ENCODE assay signal across 9 cellular contexts in the genomic region with DNA sequence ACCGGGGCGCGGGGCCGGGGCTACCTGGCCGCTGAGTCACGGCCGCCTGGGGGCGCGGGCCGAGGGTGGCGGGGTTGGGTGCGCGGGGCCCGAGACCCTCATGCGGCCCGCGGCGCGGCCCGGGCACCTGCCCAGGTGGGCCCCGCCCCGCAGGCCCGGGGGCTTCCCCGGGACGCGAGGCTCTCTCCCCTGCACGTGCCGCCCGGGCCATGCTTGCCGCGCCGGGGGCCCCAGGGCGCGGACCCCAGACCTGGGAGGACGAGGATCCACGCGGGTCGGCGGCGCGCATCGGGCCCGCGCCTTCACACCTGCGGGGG. TPM values are rescaled to one million over a fixed set of nuclear protein-coding genes. Genes with fewer than 3 reads are reported as not detected.
A peak's percentile ranks its signal among the peaks of the same experiment; 100 is the strongest.
DNase-seq lines count a peak whose midpoint lies in the region; ATAC-seq, FAIRE-seq and TF ChIP-seq lines count a peak whose summit lies in the region.
"Had no signal": no experiment of that assay in that cellular context is flagged by ENCODE, and none has a peak within 500 bp of the region (broad histone marks: within the 10 kb centered on the region; RNA-seq: fewer than 3 reads in every experiment).

No MANE protein-coding gene starts in this region.

- H3K27me3 ChIP-seq in OCI-LY1 (ENCODE audit: insufficient read depth, low read length) (no peaks in the 10 kb centered on the region), hepatocyte (no peaks in the 10 kb centered on the region), transverse colon (no peaks in the 10 kb centered on the region)

- H3K36me3 ChIP-seq in OCI-LY1 (ENCODE audit: insufficient read depth, low read length) (no peaks in the 10 kb centered on the region), hepatocyte (replicated peaks; ENCODE audit: insufficient read depth, low read depth) (no peaks in the 10 kb centered on the region), transverse colon (no peaks in the 10 kb centered on the region)

- no peak overlapping the region for H3K27ac Mint-ChIP-seq in activated naive CD8-positive, alpha-beta T cell treated with anti-CD3 and anti-CD28 coated beads, Interleukin-2, amount 10 ng/mL, durations not matched to agents 7 days and 5 days
- H3K27ac Mint-ChIP-seq in activated naive CD8-positive, alpha-beta T cell treated with anti-CD3 and anti-CD28 coated beads, Interleukin-2, amount 50 U/mL, for 24 hours, result no peak overlapping the region

- H3K36me3 Mint-ChIP-seq in activated naive CD8-positive, alpha-beta T cell treated with anti-CD3 and anti-CD28 coated beads, Interleukin-2, amount 10 ng/mL, durations not matched to agents 7 days and 5 days, result no peaks in the 10 kb centered on the region
- no peaks in the 10 kb centered on the region for H3K36me3 Mint-ChIP-seq in activated naive CD8-positive, alpha-beta T cell treated with anti-CD3 and anti-CD28 coated beads, Interleukin-2, amount 50 U/mL, for 24 hours (ENCODE audit: low read depth)
- H3K36me3 Mint-ChIP-seq: brain had no signal

- H3K4me1 ChIP-seq in OCI-LY1 (ENCODE audit: insufficient read depth, low read length, severe bottlenecking) (peaks cover 24% of the 10 kb centered on the region), hepatocyte (ENCODE audit: insufficient read depth) (peaks cover 29% of the 10 kb centered on the region), transverse colon (peaks cover 17 to 42% (median 37%) of the 10 kb centered on the region in 4 donors)

- no peak for TF ChIP-seq EP300 in transverse colon (IDR thresholded peaks at IDR 0.05; ENCODE audit: low read depth)

- H3K9me3 ChIP-seq in OCI-LY1 (ENCODE audit: low read length) (no peaks in the 10 kb centered on the region), hepatocyte (ENCODE audit: low read depth) (no peaks in the 10 kb centered on the region), transverse colon (no peaks in the 10 kb centered on the region)

- no peaks in the 10 kb centered on the region for H3F3A ChIP-seq in OCI-LY1 (ENCODE audit: insufficient read depth, low read length)

- intact Hi-C loops in transverse colon (cut with DNase I; ENCODE audit: low total_unique reads), result no loop called here

- peak overlapping the region; percentile 79 for H3K9ac ChIP-seq in OCI-LY1 (ENCODE audit: low read length)

- peaks cover 11% of the 10 kb centered on the region for H3K27me3 Mint-ChIP-seq in activated naive CD8-positive, alpha-beta T cell treated with anti-CD3 and anti-CD28 coated beads, Interleukin-2, amount 10 ng/mL, durations not matched to agents 7 days and 5 days
- peaks cover under 1% of the 10 kb centered on the region for H3K27me3 Mint-ChIP-seq in activated naive CD8-positive, alpha-beta T cell treated with anti-CD3 and anti-CD28 coated beads, Interleukin-2, amount 50 U/mL, for 24 hours

- H3K27ac ChIP-seq in OCI-LY1 (ENCODE audit: low read depth, low read length, poor library complexity, severe bottlenecking), result no peak overlapping the region
- H3K27ac ChIP-seq in hepatocyte, result peak overlapping the region; percentile 98
- H3K27ac ChIP-seq in transverse colon, result peak overlapping the region; percentile 97 to 99 (median 98)

- H3K4me3 ChIP-seq in OCI-LY1 (ENCODE audit: low read depth, low read length, poor library complexity, severe bottlenecking) (peak overlapping the region; percentile 83), hepatocyte (peak overlapping the region; percentile 38), transverse colon (peak overlapping the region; percentile 70 to 75 (median 72))

- in situ Hi-C loops in transverse colon (cut with MboI; ENCODE audit: low pct_ligation_motif_present in 1 of 4, low pct_unique_long_range_greater_than_20kb in 1 of 4, low sequenced_read_pairs in 3 of 4), result no loop called here

- H3K4me3 Mint-ChIP-seq in activated naive CD8-positive, alpha-beta T cell treated with anti-CD3 and anti-CD28 coated beads, Interleukin-2, amount 10 ng/mL, durations not matched to agents 7 days and 5 days, result no peak overlapping the region
- no peak overlapping the region for H3K4me3 Mint-ChIP-seq in activated naive CD8-positive, alpha-beta T cell treated with anti-CD3 and anti-CD28 coated beads, Interleukin-2, amount 50 U/mL, for 24 hours

- H3K79me2 ChIP-seq in OCI-LY1 (ENCODE audit: insufficient read depth, low read length) (0 out of 2 replicates have a peak, but pooled peaks cover 8% of the 10 kb centered on the region), hepatocyte (peaks cover 41% of the 10 kb centered on the region)

- peaks cover 26% of the 10 kb centered on the region for H3K4me1 Mint-ChIP-seq in activated naive CD8-positive, alpha-beta T cell treated with anti-CD3 and anti-CD28 coated beads, Interleukin-2, amount 10 ng/mL, durations not matched to agents 7 days and 5 days
- H3K4me1 Mint-ChIP-seq in activated naive CD8-positive, alpha-beta T cell treated with anti-CD3 and anti-CD28 coated beads, Interleukin-2, amount 50 U/mL, for 24 hours, result peaks cover 28% of the 10 kb centered on the region

- TF ChIP-seq POLR2A in transverse colon (IDR thresholded peaks at IDR 0.05), result no peak

- H3K4me2 ChIP-seq in OCI-LY1 (ENCODE audit: low read length), result peak overlapping the region; percentile 85
- H3K4me2 ChIP-seq in hepatocyte, result peak overlapping the region; percentile 88

- no peak overlapping the region for H2AFZ ChIP-seq in OCI-LY1 (ENCODE audit: low read length)
- no peak overlapping the region for H2AFZ ChIP-seq in hepatocyte

- TF ChIP-seq CTCF in OCI-LY1 (IDR thresholded peaks at IDR 0.05; ENCODE audit: low read length), result no peak
- TF ChIP-seq CTCF in hepatocyte (IDR thresholded peaks at IDR 0.05; ENCODE audit: poor library complexity), result no peak
- no peak for TF ChIP-seq CTCF in transverse colon (IDR thresholded peaks at IDR 0.05)
- no peak for TF ChIP-seq CTCF in D721Med (IDR thresholded peaks at IDR 0.05; ENCODE audit: insufficient read depth, missing control alignments)

- no peak for DNase-seq in activated naive CD8-positive, alpha-beta T cell treated with anti-CD3 and anti-CD28 coated beads, Interleukin-2, amount 10 ng/mL, durations not matched to agents 7 days and 5 days
- DNase-seq in activated naive CD8-positive, alpha-beta T cell treated with anti-CD3 and anti-CD28 coated beads, Interleukin-2, amount 50 U/mL, for 24 hours, result no peak
- DNase-seq in hepatocyte (ENCODE audit: low spot score) (peak; percentile 49), transverse colon (no peak), D721Med (ENCODE audit: insufficient read length, low spot score) (no peak), KG1 (lab: John Stamatoyannopoulos, UW) (no peak)

- ATAC-seq in activated naive CD8-positive, alpha-beta T cell treated with anti-CD3 and anti-CD28 coated beads, Interleukin-2, amount 10 ng/mL, durations not matched to agents 7 days and 5 days (ENCODE audit: low read depth), result peak; percentile 2
- no peak for ATAC-seq in activated naive CD8-positive, alpha-beta T cell treated with anti-CD3 and anti-CD28 coated beads, Interleukin-2, amount 50 U/mL, for 24 hours
- no peak for ATAC-seq in GM19328 (IDR thresholded peaks at IDR 0.05; ENCODE audit: unreplicated experiment)

- H4K20me1 ChIP-seq in OCI-LY1 (ENCODE audit: insufficient read depth, low read length), result no peaks in the 10 kb centered on the region
- H4K20me1 ChIP-seq in hepatocyte (ENCODE audit: insufficient read depth, poor library complexity, severe bottlenecking), result peaks cover 6% of the 10 kb centered on the region

- H3K9me2 ChIP-seq in OCI-LY1 (ENCODE audit: low read depth, low read length) (no peaks in the 10 kb centered on the region), hepatocyte (replicated peaks; ENCODE audit: insufficient read depth) (no peaks in the 10 kb centered on the region)

- POLR2A ChIA-PET in activated naive CD8-positive, alpha-beta T cell treated with anti-CD3 and anti-CD28 coated beads, Interleukin-2, amount 10 ng/mL, durations not matched to agents 7 days and 5 days (lab: Charles Lee), result no interaction called here

- no peak for FAIRE-seq in D721Med (lab: Jason Lieb, UNC)

- WGBS in hepatocyte (ENCODE audit: low lambda C conversion rate, missing lambda C conversion rate), result no CpG with 5 or more reads among the region's 45 CpGs
- WGBS in transverse colon (ENCODE audit: low coverage in 1 of 2), 2 donors, result 0% methylated on average over 1 of the region's 45 CpGs; no CpG with 5 or more reads in 1 of the 2 donors

- no peaks in the 10 kb centered on the region for H3K9me3 Mint-ChIP-seq in activated naive CD8-positive, alpha-beta T cell treated with anti-CD3 and anti-CD28 coated beads, Interleukin-2, amount 10 ng/mL, durations not matched to agents 7 days and 5 days
- no peaks in the 10 kb centered on the region for H3K9me3 Mint-ChIP-seq in activated naive CD8-positive, alpha-beta T cell treated with anti-CD3 and anti-CD28 coated beads, Interleukin-2, amount 50 U/mL, for 24 hours
- H3K9me3 Mint-ChIP-seq: brain had no signal

RNA-seq across cellular contexts. Expression of a gene that starts 0.4 kb away (rescaled TPM):
- 10 to 100 TPM; 33.0 to 34.5 TPM for total RNA-seq in activated naive CD8-positive, alpha-beta T cell treated with anti-CD3 and anti-CD28 coated beads, Interleukin-2, amount 10 ng/mL, durations not matched to agents 7 days and 5 days
- 14.6 and 24.0 TPM in 2 replicates for total RNA-seq in hepatocyte
- polyA plus RNA-seq in hepatocyte, result 4.4 and 7.8 TPM in 2 replicates
- total RNA-seq in transverse colon, result 100 to 1,000 TPM in 1 of 4 donors, 10 to 100 TPM in 3; 22.9 to 103 (median 44.0) TPM

RNA-seq across cellular contexts. Expression of a gene that starts 25.1 kb away (rescaled TPM):
- total RNA-seq in activated naive CD8-positive, alpha-beta T cell treated with anti-CD3 and anti-CD28 coated beads, Interleukin-2, amount 10 ng/mL, durations not matched to agents 7 days and 5 days, result not detected
- total RNA-seq in hepatocyte (14.5 and 23.4 TPM in 2 replicates), transverse colon (100 to 1,000 TPM in 2 of 4 donors, 10 to 100 TPM in 2; 49.9 to 151 (median 94.1) TPM)
- polyA plus RNA-seq in hepatocyte, result 18.6 and 24.7 TPM in 2 replicates

RNA-seq across cellular contexts. Expression of a gene that starts 26.7 kb away (rescaled TPM):
- total RNA-seq in activated naive CD8-positive, alpha-beta T cell treated with anti-CD3 and anti-CD28 coated beads, Interleukin-2, amount 10 ng/mL, durations not matched to agents 7 days and 5 days, result 100 to 1,000 TPM; 110 to 115 TPM
- total RNA-seq in hepatocyte (15.5 and 30.0 TPM in 2 replicates), transverse colon (100 to 1,000 TPM in 1 of 4 donors, 10 to 100 TPM in 3; 50.3 to 134 (median 71.4) TPM)
- 53.6 and 57.3 TPM in 2 replicates for polyA plus RNA-seq in hepatocyte

RNA-seq across cellular contexts. Expression of a gene that starts 38.9 kb away (rescaled TPM):
- 10 to 100 TPM; 26.8 to 33.0 TPM for total RNA-seq in activated naive CD8-positive, alpha-beta T cell treated with anti-CD3 and anti-CD28 coated beads, Interleukin-2, amount 10 ng/mL, durations not matched to agents 7 days and 5 days
- total RNA-seq in hepatocyte (27.5 and 42.7 TPM in 2 replicates), transverse colon (10 to 100 TPM in 3 of 4 donors, 1 to 10 TPM in 1; 7.1 to 41.9 (median 27.6) TPM)
- polyA plus RNA-seq in hepatocyte, result 44.8 and 60.3 TPM in 2 replicates

Comparison
In these comparisons a context has a peak if more than half of its experiments do, and no peak if none do; other contexts are left out.
1. RNA of a gene that starts 25.1 kb away (total RNA-seq): 49.9 to 151 TPM in transverse colon and 14.5 to 23.4 TPM in hepatocyte; not detected in activated naive CD8-positive, alpha-beta T cell treated with anti-CD3 and anti-CD28 coated beads, Interleukin-2, amount 10 ng/mL, durations not matched to agents 7 days and 5 days; every median in the first group is over 10 times any median in the second.
2. Peak in every context shown above with its lines, with median percentiles within 50 percentile points of each other: H3K4me3 ChIP-seq.